Comparison of ENCODE assay signal across 17 cellular contexts in the genomic region with DNA sequence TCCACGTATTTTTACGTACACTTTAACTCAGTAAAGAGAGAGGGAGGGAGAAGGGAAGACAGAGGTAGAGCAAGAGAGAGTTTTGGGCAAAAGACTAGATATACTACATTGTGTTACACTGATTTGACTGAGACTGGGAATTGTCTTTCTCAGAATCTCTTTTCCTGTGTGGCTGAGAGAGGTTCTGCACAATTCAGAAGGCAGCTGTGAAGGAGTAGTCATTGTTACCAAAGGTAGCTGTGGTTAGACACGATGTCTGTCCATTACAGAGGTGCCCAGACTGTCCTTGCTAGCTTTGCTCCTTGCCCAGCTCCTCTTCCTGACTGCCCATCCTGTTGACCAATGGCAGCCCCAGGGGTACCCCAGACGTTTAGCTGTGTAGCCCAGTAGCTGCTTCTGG.
A peak's percentile ranks its signal among the peaks of the same experiment; 100 is the strongest.
DNase-seq lines count a peak whose midpoint lies in the region; ATAC-seq, FAIRE-seq and TF ChIP-seq lines count a peak whose summit lies in the region.
"Had no signal": no experiment of that assay in that cellular context is flagged by ENCODE, and none has a peak within 500 bp of the region (broad histone marks: within the 10 kb centered on the region; RNA-seq: fewer than 3 reads in every experiment).

No MANE protein-coding gene starts in this region.

- no peak for TF ChIP-seq EP300 in H1 (IDR thresholded peaks at IDR 0.05; ENCODE audit: borderline replicate concordance in 1 of 2, low read depth in 2 of 2, low read length in 2 of 2)

- TF ChIP-seq RAD21 in H1 (IDR thresholded peaks at IDR 0.05 in 1 of 2, conservative IDR thresholded peaks at IDR 0.05 in 1 of 2; ENCODE audit: low read depth in 2 of 2, low read length in 2 of 2), result no peak

- no peaks in the 10 kb centered on the region for H3K9me3 ChIP-seq in cardiac muscle cell (ENCODE audit: low read depth)
- peaks cover 0 to 6% (median 0%) of the 10 kb centered on the region in 11 donors for H3K9me3 ChIP-seq in heart right ventricle
- H3K9me3 ChIP-seq in H1 (ENCODE audit: insufficient read depth in 2 of 2, low read depth in 1 of 2, low read length in 1 of 2), result 0 out of 4 replicates have a peak, but pooled peaks cover 0 to 2% of the 10 kb centered on the region in 2 experiments

- no peaks in the 10 kb centered on the region for H3K79me2 ChIP-seq in H1 (ENCODE audit: control insufficient read depth in 1 of 2, insufficient read depth in 2 of 2, low read length in 2 of 2)

- POLR2A ChIA-PET in H1 (lab: Charles Lee; ENCODE audit: partially characterized antibody), result no interaction called here

- no peak overlapping the region for H2BK12ac ChIP-seq in H1 (ENCODE audit: low read depth, low read length)

- H3K36me3 ChIP-seq in cardiac muscle cell (no peaks in the 10 kb centered on the region), heart right ventricle (no peaks in the 10 kb centered on the region), H1 (ENCODE audit: control insufficient read depth in 2 of 4, insufficient read depth in 4 of 4, low read length in 3 of 4) (no peaks in the 10 kb centered on the region)
- H3K36me3 ChIP-seq: BLaER1 treated with 17β-estradiol and CSF1 and Interleukin-3, amounts not matched to agents 10 nM and 100 nM had no signal

- CTCF ChIA-PET in H1 (lab: Charles Lee; ENCODE audit: partially characterized antibody), result no interaction called here

- no peak overlapping the region for H2BK120ac ChIP-seq in H1 (replicated peaks; ENCODE audit: low read depth, low read length)

- no peak overlapping the region for H3K23ac ChIP-seq in H1 (ENCODE audit: insufficient read length)

- WGBS in heart right ventricle, 2 donors, result 57 to 59% methylated on average over 4 of the region's 4 CpGs
- WGBS in H1 (ENCODE audit: extremely low coverage in 1 of 2, insufficient coverage in 1 of 2, insufficient read length in 1 of 2, insufficient replicate concordance in 2 of 2, low coverage in 1 of 2, low lambda C conversion rate in 2 of 2, missing lambda C conversion rate in 1 of 2), 2 experiments, result 80% methylated on average over 4 of the region's 4 CpGs; no CpG with 5 or more reads in 1 of the 2 experiments

- H3K27ac ChIP-seq in cardiac muscle cell (peak overlapping the region; percentile 45), heart right ventricle (no peak overlapping the region), H1 (ENCODE audit: low read depth, low read length) (no peak overlapping the region)
- H3K27ac ChIP-seq: BLaER1 treated with 17β-estradiol and CSF1 and Interleukin-3, amounts not matched to agents 10 nM and 100 nM had no signal

- no peaks in the 10 kb centered on the region for H4K20me1 ChIP-seq in H1 (replicated peaks in 1 of 2; ENCODE audit: control insufficient read depth in 1 of 2, insufficient read depth in 2 of 2, low read length in 2 of 2)
- H4K20me1 ChIP-seq: BLaER1 treated with 17β-estradiol and CSF1 and Interleukin-3, amounts not matched to agents 10 nM and 100 nM had no signal

- H3K56ac ChIP-seq in H1 (replicated peaks; ENCODE audit: insufficient read length, low read depth, low read length), result no peak overlapping the region

- TF ChIP-seq CTCF in cardiac muscle cell (IDR thresholded peaks at IDR 0.05; ENCODE audit: low read depth, low read length) (no peak), heart right ventricle (IDR thresholded peaks at IDR 0.05) (no peak), LNCaP clone FGC (IDR thresholded peaks at IDR 0.05; ENCODE audit: control insufficient read depth, extremely low read depth, insufficient read depth) (no peak), H1 (IDR thresholded peaks at IDR 0.05; ENCODE audit: control extremely low read depth in 1 of 3, insufficient read depth in 1 of 3, low read depth in 1 of 3, low read length in 3 of 3) (no peak)

- H3K4ac ChIP-seq in H1 (replicated peaks; ENCODE audit: insufficient read length, low read depth, low read length), result no peak overlapping the region

- H2BK5ac ChIP-seq in H1 (ENCODE audit: low read depth, low read length), result no peak overlapping the region

- FAIRE-seq in H1 (lab: Jason Lieb, UNC), result no peak

- H3K4me1 ChIP-seq in cardiac muscle cell (ENCODE audit: low read depth) (peaks cover 6% of the 10 kb centered on the region), heart right ventricle (no peaks in the 10 kb centered on the region), H1 (replicated peaks in 1 of 4; ENCODE audit: control insufficient read depth in 3 of 4, insufficient read depth in 4 of 4, low read length in 3 of 4) (no peaks in the 10 kb centered on the region; a peak in 1 of 7 replicates)
- H3K4me1 ChIP-seq: BLaER1 treated with 17β-estradiol and CSF1 and Interleukin-3, amounts not matched to agents 10 nM and 100 nM had no signal

- H3K4me3 ChIP-seq in cardiac muscle cell (no peak overlapping the region), heart right ventricle (no peak overlapping the region), LNCaP clone FGC (ENCODE audit: low read depth, low read length) (peak overlapping the region; percentile 14; the same call in 1 of the 2 replicates), H1 (ENCODE audit: extremely low read depth in 1 of 4, insufficient read depth in 2 of 4, low read depth in 3 of 4, low read length in 4 of 4) (no peak overlapping the region)
- H3K4me3 ChIP-seq: BLaER1 treated with 17β-estradiol and CSF1 and Interleukin-3, amounts not matched to agents 10 nM and 100 nM had no signal

- H3K23me2 ChIP-seq in H1 (ENCODE audit: low read depth, low read length), result no peaks in the 10 kb centered on the region

- H3K14ac ChIP-seq in H1 (ENCODE audit: insufficient read length), result no peak overlapping the region

- no peak overlapping the region for H4K91ac ChIP-seq in H1 (replicated peaks; ENCODE audit: insufficient read length, low read length)

- ATAC-seq in heart right ventricle (no peak), HG02798 (IDR thresholded peaks at IDR 0.05; ENCODE audit: poor library complexity, unreplicated experiment) (no peak), HG02571 (IDR thresholded peaks at IDR 0.05; ENCODE audit: unreplicated experiment) (no peak)

- peak overlapping the region; percentile 2; the same call in 1 of the 2 replicates for H3K18ac ChIP-seq in H1 (ENCODE audit: extremely low read depth, low read length)

- H4K8ac ChIP-seq in H1 (ENCODE audit: extremely low read depth, insufficient read depth, low read length), result no peak overlapping the region

- no peak overlapping the region for H3K4me2 ChIP-seq in H1 (ENCODE audit: insufficient read depth in 1 of 2, low read depth in 2 of 2, low read length in 2 of 2)
- H3K4me2 ChIP-seq: BLaER1 treated with 17β-estradiol and CSF1 and Interleukin-3, amounts not matched to agents 10 nM and 100 nM had no signal

- H4K5ac ChIP-seq in H1 (ENCODE audit: insufficient read length, low read depth, low read length), result no peak overlapping the region

- H3K27me3 ChIP-seq in cardiac muscle cell (peaks cover 48% of the 10 kb centered on the region), heart right ventricle (no peaks in the 10 kb centered on the region), H1 (replicated peaks in 1 of 4; ENCODE audit: control insufficient read depth in 3 of 4, extremely low read depth in 1 of 4, insufficient read depth in 3 of 4, low read length in 3 of 4) (peaks cover 0 to 1% (median 0%) of the 10 kb centered on the region in 4 experiments; a peak in 1 of 7 replicates)
- H3K27me3 ChIP-seq: BLaER1 treated with 17β-estradiol and CSF1 and Interleukin-3, amounts not matched to agents 10 nM and 100 nM had no signal

- peak overlapping the region; percentile 93 for H2AFZ ChIP-seq in H1 (ENCODE audit: low read length)

- H3K9ac ChIP-seq in H1 (replicated peaks in 1 of 4; ENCODE audit: extremely low read depth in 1 of 4, low read depth in 3 of 4, low read length in 3 of 4), result no peak overlapping the region
- H3K9ac ChIP-seq: BLaER1 treated with 17β-estradiol and CSF1 and Interleukin-3, amounts not matched to agents 10 nM and 100 nM had no signal

- H3K79me1 ChIP-seq in H1 (ENCODE audit: low read depth, low read length), result no peaks in the 10 kb centered on the region

- intact Hi-C loops in heart right ventricle (cut with DNase I), result no loop called here

- TF ChIP-seq POLR2A in H1 (IDR thresholded peaks at IDR 0.05; ENCODE audit: control extremely low read depth in 1 of 2, low read depth in 2 of 2, low read length in 2 of 2), result no peak

- H2AK5ac ChIP-seq in H1 (ENCODE audit: low read depth, low read length), result no peak overlapping the region

- no peak overlapping the region for H2BK20ac ChIP-seq in H1 (ENCODE audit: low read length)

- peak in 1 of 2 donors; percentile 43 for DNase-seq in cardiac muscle cell (ENCODE audit: low read depth in 1 of 2, low spot score in 1 of 2)
- no peak for DNase-seq in heart right ventricle
- no peak for DNase-seq in LNCaP clone FGC (ENCODE audit: low read depth)
- DNase-seq in H1 (ENCODE audit: low read depth in 1 of 2, low spot score in 2 of 2), result no peak
- DNase-seq in NCI-H82 treated with DMSO at 0.1 percent for 48 hours (lab: John Stamatoyannopoulos, UW; ENCODE audit: unreplicated experiment), result no peak
- DNase-seq: CD8-positive, alpha-beta memory T cell; DMS79; H9; NCI-H1092 treated with DMSO at 0.1 percent for 48 hours; NCI-H2081 treated with DMSO at 0.1 percent for 48 hours; NCI-H748 treated with DMSO at 0.1 percent for 48 hours; OCI-M1; RPMI8226; SHP77 treated with DMSO at 0.1 percent for 48 hours had no signal

- H2BK15ac ChIP-seq in H1 (ENCODE audit: low read length), result no peak overlapping the region

TF ChIP-seq in H1, 55 proteins besides CTCF, POLR2A, EP300 and RAD21:
- TF ChIP-seq BACH1 (IDR thresholded peaks at IDR 0.05; ENCODE audit: low read length) (no peak), GTF2F1 (IDR thresholded peaks at IDR 0.05; ENCODE audit: borderline replicate concordance, low read depth, low read length) (no peak), FOSL1 (IDR thresholded peaks at IDR 0.05; ENCODE audit: insufficient read depth, low read depth, low read length) (no peak), CTBP2 (IDR thresholded peaks at IDR 0.05; ENCODE audit: borderline replicate concordance, insufficient read depth, insufficient read length, low read length) (no peak), MAFK (IDR thresholded peaks at IDR 0.05; ENCODE audit: low read depth, low read length) (no peak), HDAC6 (IDR thresholded peaks at IDR 0.05; ENCODE audit: low read depth, low read length) (no peak), ASH2L (IDR thresholded peaks at IDR 0.05; ENCODE audit: low read length) (no peak), NRF1 (IDR thresholded peaks at IDR 0.05; ENCODE audit: low read depth, low read length) (no peak), PHF8 (conservative IDR thresholded peaks at IDR 0.05; ENCODE audit: low read depth, low read length) (no peak)
- TF ChIP-seq, protein P1, sequence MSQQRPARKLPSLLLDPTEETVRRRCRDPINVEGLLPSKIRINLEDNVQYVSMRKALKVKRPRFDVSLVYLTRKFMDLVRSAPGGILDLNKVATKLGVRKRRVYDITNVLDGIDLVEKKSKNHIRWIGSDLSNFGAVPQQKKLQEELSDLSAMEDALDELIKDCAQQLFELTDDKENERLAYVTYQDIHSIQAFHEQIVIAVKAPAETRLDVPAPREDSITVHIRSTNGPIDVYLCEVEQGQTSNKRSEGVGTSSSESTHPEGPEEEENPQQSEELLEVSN (IDR thresholded peaks at IDR 0.05), result no peak
